In genomic region chr9:97398999-97399758, GRCh38 we compare ENCODE assay signal across 8 cellular contexts. TPM values are rescaled to one million over a fixed set of nuclear protein-coding genes. Genes with fewer than 3 reads are reported as not detected.
A peak's percentile ranks its signal among the peaks of the same experiment; 100 is the strongest.
DNase-seq lines count a peak whose midpoint lies in the region; ATAC-seq and TF ChIP-seq lines count a peak whose summit lies in the region.

No MANE protein-coding gene starts in this region.

- no peaks in the 10 kb centered on the region; the same call in 1 of the 2 replicates for H3K27me3 ChIP-seq in BJ (ENCODE audit: control insufficient read depth, insufficient read depth, low read length)
- no peaks in the 10 kb centered on the region for H3K27me3 ChIP-seq in effector memory CD4-positive, alpha-beta T cell (replicated peaks; ENCODE audit: control insufficient read depth, insufficient read depth, low read length, poor library complexity, severe bottlenecking)

- H3K4me3 ChIP-seq in BJ (ENCODE audit: low read depth, low read length): no peak overlapping the region
- H3K4me3 ChIP-seq in effector memory CD4-positive, alpha-beta T cell (ENCODE audit: insufficient read depth, low read depth, low read length, poor library complexity, severe bottlenecking): no peak overlapping the region

- H3K27ac ChIP-seq in effector memory CD4-positive, alpha-beta T cell (ENCODE audit: insufficient read depth, low read length, poor library complexity, severe bottlenecking): no peak overlapping the region

- no peaks in the 10 kb centered on the region for H3K4me1 ChIP-seq in effector memory CD4-positive, alpha-beta T cell (ENCODE audit: control insufficient read depth, insufficient read depth, low read length, poor library complexity, severe bottlenecking)

- peak; percentile 50 for ATAC-seq in GM21515 (IDR thresholded peaks at IDR 0.05; ENCODE audit: unreplicated experiment)

- DNase-seq in BJ (ENCODE audit: low read depth) (no peak), NCI-H2196 treated with DMSO at 0.1 percent for 48 hours (lab: John Stamatoyannopoulos, UW; ENCODE audit: unreplicated experiment) (peak; percentile 30), midbrain (lab: John Stamatoyannopoulos, UW) (peak; percentile 26), mesenteric fat pad (ENCODE audit: low spot score) (no peak)
- DNase-seq in activated CD4-positive, alpha-beta T cell treated with anti-CD3 and anti-CD28 coated beads, Interleukin-2, amount 50 U/mL, for 4 hours: peak; percentile 59
- DNase-seq in effector memory CD4-positive, alpha-beta T cell: peak; percentile 30 to 49 (median 31)
- DNase-seq in stimulated activated CD8-positive, alpha-beta memory T cell treated with anti-CD3 and anti-CD28 coated beads, Interleukin-4, amount 100 ng/mL, for 48 hours: peak; percentile 85

- peak; percentile 98 for TF ChIP-seq CTCF in BJ (IDR thresholded peaks at IDR 0.05; ENCODE audit: insufficient read depth, low read depth, low read length)

- CTCF ChIA-PET in BJ (lab: Yijun Ruan, JAX): interaction anchor here (0.6 to 7.3 kb wide), 9 partner anchors 10 to 553 kb away, joined by 3 to 50 read pairs (median 4); no protein-coding TSS in a partner anchor

- POLR2A ChIA-PET in BJ (lab: Charles Lee): no interaction called here

- no peaks in the 10 kb centered on the region for H3K9me3 ChIP-seq in effector memory CD4-positive, alpha-beta T cell (ENCODE audit: control insufficient read depth, low read length)

- no peaks in the 10 kb centered on the region for H3K36me3 ChIP-seq in BJ (ENCODE audit: control insufficient read depth, insufficient read depth, low read length)
- H3K36me3 ChIP-seq in effector memory CD4-positive, alpha-beta T cell (ENCODE audit: control insufficient read depth, insufficient read depth, low read length): no peaks in the 10 kb centered on the region

RNA-seq across cellular contexts. Expression of gene TDRD7, which starts 12.7 kb away (rescaled TPM):
- 5.4 and 9.4 TPM in 2 replicates for polyA plus RNA-seq in BJ (2011; rRNA removed)
- 3.6 and 5.1 TPM in 2 replicates for polyA minus RNA-seq in BJ (2011; rRNA and poly(A)+ RNA removed)
- 15.1 TPM for total RNA-seq in mesenteric fat pad

Comparison
In these comparisons a context has a peak if more than half of its experiments do, and no peak if none do; other contexts are left out.
1. DNase-seq: peak in NCI-H2196 treated with DMSO at 0.1 percent for 48 hours (single experiment), activated CD4-positive, alpha-beta T cell treated with anti-CD3 and anti-CD28 coated beads, Interleukin-2, amount 50 U/mL, for 4 hours (2 of 2), effector memory CD4-positive, alpha-beta T cell (3 of 3), midbrain (single experiment) and stimulated activated CD8-positive, alpha-beta memory T cell treated with anti-CD3 and anti-CD28 coated beads, Interleukin-4, amount 100 ng/mL, for 48 hours (single experiment); none in BJ (single experiment) and mesenteric fat pad (single experiment).